1 cellular context compared by ENCODE assay signal in genomic region chr11:96339704-96340554, GRCh38.
A peak's percentile ranks its signal among the peaks of the same experiment; 100 is the strongest.
TF ChIP-seq lines count a peak whose summit lies in the region.

No MANE protein-coding gene starts in this region.

TF ChIP-seq in HepG2, 621 proteins besides CTCF, POLR2A, EP300 and RAD21 (continues in another document):
- TF ChIP-seq SMYD3 (CRISPR knock-in tag; IDR thresholded peaks at IDR 0.05) (no peak), ZNF780A (CRISPR knock-in tag; IDR thresholded peaks at IDR 0.05) (no peak), MAFF (IDR thresholded peaks at IDR 0.05; ENCODE audit: low read depth, low read length) (no peak), NCOR1 (IDR thresholded peaks at IDR 0.05; ENCODE audit: borderline replicate concordance, low read length) (no peak), ZSCAN22 (CRISPR knock-in tag; IDR thresholded peaks at IDR 0.05) (no peak), TBL1XR1 (IDR thresholded peaks at IDR 0.05; ENCODE audit: borderline replicate concordance, low read length, partially characterized antibody) (no peak), ZNF883 (CRISPR knock-in tag; IDR thresholded peaks at IDR 0.05; ENCODE audit: not compliant biosample characterization) (no peak), ZXDC (CRISPR knock-in tag; IDR thresholded peaks at IDR 0.05) (no peak), PLSCR1 (CRISPR knock-in tag; IDR thresholded peaks at IDR 0.05; ENCODE audit: borderline replicate concordance) (no peak), USF2 (IDR thresholded peaks at IDR 0.05; ENCODE audit: low read depth, low read length) (no peak), USF2 (CRISPR knock-in tag; IDR thresholded peaks at IDR 0.05; ENCODE audit: borderline replicate concordance) (no peak; the same call in 1 of the 2 replicates), XBP1 (CRISPR knock-in tag; IDR thresholded peaks at IDR 0.05) (no peak), SNAI1 (CRISPR knock-in tag; IDR thresholded peaks at IDR 0.05; ENCODE audit: borderline replicate concordance) (no peak), ZNF484 (CRISPR knock-in tag; IDR thresholded peaks at IDR 0.05; ENCODE audit: borderline replicate concordance, low read depth) (no peak), REXO4 (CRISPR knock-in tag; IDR thresholded peaks at IDR 0.05; ENCODE audit: borderline replicate concordance) (no peak), ZNF430 (CRISPR knock-in tag; IDR thresholded peaks at IDR 0.05) (no peak), ZNF720 (CRISPR knock-in tag; IDR thresholded peaks at IDR 0.05) (no peak), SAFB2 (CRISPR knock-in tag; IDR thresholded peaks at IDR 0.05; ENCODE audit: borderline replicate concordance, low read depth) (no peak), E2F2 (CRISPR knock-in tag; IDR thresholded peaks at IDR 0.05; ENCODE audit: borderline replicate concordance) (no peak), MLX (CRISPR knock-in tag; IDR thresholded peaks at IDR 0.05) (no peak), ZFP37 (CRISPR knock-in tag; IDR thresholded peaks at IDR 0.05; ENCODE audit: borderline replicate concordance) (no peak), CERS6 (CRISPR knock-in tag; IDR thresholded peaks at IDR 0.05) (no peak), ZBTB21 (CRISPR knock-in tag; IDR thresholded peaks at IDR 0.05) (no peak), ZNF687 (CRISPR knock-in tag; IDR thresholded peaks at IDR 0.05) (peak; percentile 37), KLF6 (CRISPR knock-in tag; IDR thresholded peaks at IDR 0.05) (no peak), MAX (IDR thresholded peaks at IDR 0.05) (peak; percentile 25; the same call in 1 of the 2 replicates), TOPORS (CRISPR knock-in tag; IDR thresholded peaks at IDR 0.05) (peak; percentile 35; the same call in 1 of the 2 replicates), ZNF44 (CRISPR knock-in tag; IDR thresholded peaks at IDR 0.05) (0 out of 2 replicates have a peak, but pooled peaks have one; percentile 6), EZH2 (conservative IDR thresholded peaks at IDR 0.05; ENCODE audit: low read depth, low read length) (no peak), SIX1 (CRISPR knock-in tag; IDR thresholded peaks at IDR 0.05; ENCODE audit: borderline replicate concordance) (no peak), SNAPC2 (CRISPR knock-in tag; IDR thresholded peaks at IDR 0.05) (no peak), ZNF263 (CRISPR knock-in tag; IDR thresholded peaks at IDR 0.05) (no peak), MYNN (CRISPR knock-in tag; IDR thresholded peaks at IDR 0.05; ENCODE audit: low read depth) (no peak), GTF2F1 (IDR thresholded peaks at IDR 0.05; ENCODE audit: low read length) (no peak), ZC3H4 (CRISPR knock-in tag; IDR thresholded peaks at IDR 0.05; ENCODE audit: borderline replicate concordance) (no peak), ZNF343 (CRISPR knock-in tag; IDR thresholded peaks at IDR 0.05) (no peak), ZNF501 (CRISPR knock-in tag; IDR thresholded peaks at IDR 0.05) (peak; percentile 41; the same call in 1 of the 2 replicates), TERF1 (CRISPR knock-in tag; IDR thresholded peaks at IDR 0.05) (peak; percentile 64; the same call in 1 of the 2 replicates), ZNF367 (CRISPR knock-in tag; IDR thresholded peaks at IDR 0.05; ENCODE audit: borderline replicate concordance) (no peak), ZNF253 (CRISPR knock-in tag; IDR thresholded peaks at IDR 0.05; ENCODE audit: borderline replicate concordance) (no peak), ZBTB37 (CRISPR knock-in tag; IDR thresholded peaks at IDR 0.05) (no peak), ZNF337 (CRISPR knock-in tag; IDR thresholded peaks at IDR 0.05; ENCODE audit: borderline replicate concordance, low read depth) (peak; percentile 28; the same call in 1 of the 2 replicates), BRF2 (CRISPR knock-in tag; IDR thresholded peaks at IDR 0.05) (no peak), POGZ (CRISPR knock-in tag; IDR thresholded peaks at IDR 0.05) (peak; percentile 33; the same call in 1 of the 2 replicates), ZNF790 (CRISPR knock-in tag; IDR thresholded peaks at IDR 0.05; ENCODE audit: borderline replicate concordance) (no peak), PHF20 (CRISPR knock-in tag; IDR thresholded peaks at IDR 0.05) (no peak), ZC3H13 (CRISPR knock-in tag; IDR thresholded peaks at IDR 0.05) (0 out of 2 replicates have a peak, but pooled peaks have one; percentile 24), ONECUT2 (CRISPR knock-in tag; IDR thresholded peaks at IDR 0.05) (no peak), SP4 (CRISPR knock-in tag; IDR thresholded peaks at IDR 0.05) (0 out of 2 replicates have a peak, but pooled peaks have one; percentile 19), KLF16 (CRISPR knock-in tag; IDR thresholded peaks at IDR 0.05) (no peak), ZNF552 (CRISPR knock-in tag; IDR thresholded peaks at IDR 0.05; ENCODE audit: borderline replicate concordance) (no peak), ZNF678 (CRISPR knock-in tag; IDR thresholded peaks at IDR 0.05) (no peak), ZNF224 (CRISPR knock-in tag; IDR thresholded peaks at IDR 0.05) (0 out of 2 replicates have a peak, but pooled peaks have one; percentile 24), ZNF496 (CRISPR knock-in tag; IDR thresholded peaks at IDR 0.05; ENCODE audit: insufficient replicate concordance) (no peak), ZFP90 (CRISPR knock-in tag; IDR thresholded peaks at IDR 0.05; ENCODE audit: borderline replicate concordance) (no peak)
